Comparison of ENCODE assay signal across 8 cellular contexts in the genomic region with DNA sequence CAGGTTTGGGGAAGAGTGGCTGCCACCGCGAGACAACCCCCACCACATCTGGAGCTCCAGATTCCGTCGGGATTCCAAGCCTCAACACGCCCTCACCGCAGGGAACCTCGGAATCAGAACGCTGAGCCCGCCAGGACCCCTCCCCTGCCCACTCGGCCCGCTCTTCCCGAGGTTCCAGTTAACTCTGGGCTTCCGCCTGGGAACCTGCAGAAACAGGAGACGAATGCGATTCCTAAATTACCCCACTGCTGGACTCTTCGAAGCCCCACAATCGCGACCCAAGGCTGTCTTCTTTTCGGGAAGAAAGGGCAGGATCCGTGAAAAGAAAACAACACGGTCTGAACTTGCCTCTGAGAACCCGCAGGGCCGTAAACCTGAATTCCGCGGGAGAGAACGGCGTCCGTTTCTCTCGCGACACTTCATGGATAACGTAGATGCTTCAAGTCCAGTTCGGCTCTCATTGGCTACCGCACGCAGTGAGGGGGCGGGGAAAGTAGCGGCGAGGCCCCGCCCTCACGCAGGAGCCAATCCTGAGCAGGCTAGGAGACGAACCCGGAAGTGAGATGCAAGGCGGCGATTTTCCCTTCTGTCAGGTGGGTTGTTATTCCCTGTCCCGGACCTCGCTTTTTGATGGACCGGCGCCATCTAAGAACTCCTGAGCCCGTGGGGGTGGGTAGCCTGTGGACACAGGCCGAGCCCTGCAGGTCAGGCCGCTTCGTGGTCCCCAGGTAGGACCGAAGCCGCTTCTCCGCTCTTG. TPM values are rescaled to one million over a fixed set of nuclear protein-coding genes. Genes with fewer than 3 reads are reported as not detected.
DNase-seq lines count a peak whose midpoint lies in the region; ATAC-seq and TF ChIP-seq lines count a peak whose summit lies in the region.

A gene with protein sequence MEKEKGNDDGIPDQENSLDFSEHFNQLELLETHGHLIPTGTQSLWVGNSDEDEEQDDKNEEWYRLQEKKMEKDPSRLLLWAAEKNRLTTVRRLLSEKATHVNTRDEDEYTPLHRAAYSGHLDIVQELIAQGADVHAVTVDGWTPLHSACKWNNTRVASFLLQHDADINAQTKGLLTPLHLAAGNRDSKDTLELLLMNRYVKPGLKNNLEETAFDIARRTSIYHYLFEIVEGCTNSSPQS (plus strand): TSS at position 542 of the 757 bp plus-strand sequence. CDS start 2,710 bp downstream, outside the sequence.
Gene MRE11 (minus strand): TSS at position 402 of the 757 bp plus-strand sequence. CDS start 1,043 bp downstream, outside the sequence.

- H3K36me3 Mint-ChIP-seq in activated naive CD8-positive, alpha-beta T cell treated with anti-CD3 and anti-CD28 coated beads, Interleukin-2, amount 50 U/mL, for 24 hours (ENCODE audit: low read depth) = peaks cover 32% of the 10 kb centered on the region

- peak within 1 kb of the TSS; percentile 95 for H2AFZ ChIP-seq in parathyroid adenoma

- H3K79me2 ChIP-seq in parathyroid adenoma = no peaks in the 10 kb centered on the region

- H3K27me3 Mint-ChIP-seq in activated naive CD8-positive, alpha-beta T cell treated with anti-CD3 and anti-CD28 coated beads, Interleukin-2, amount 50 U/mL, for 24 hours = no peaks in the 10 kb centered on the region

- peak; percentile 99 for ATAC-seq in HG02763 (IDR thresholded peaks at IDR 0.05; ENCODE audit: unreplicated experiment)
- peak; percentile 99 for ATAC-seq in activated naive CD8-positive, alpha-beta T cell treated with anti-CD3 and anti-CD28 coated beads, Interleukin-2, amount 50 U/mL, for 24 hours

- H3K27me3 ChIP-seq in cardiac muscle cell = no peaks in the 10 kb centered on the region
- no peaks in the 10 kb centered on the region for H3K27me3 ChIP-seq in parathyroid adenoma (ENCODE audit: control insufficient read depth, insufficient read depth, low read length)
- H3K27me3 ChIP-seq in tibial nerve = no peaks in the 10 kb centered on the region

- H3K4me3 Mint-ChIP-seq in activated naive CD8-positive, alpha-beta T cell treated with anti-CD3 and anti-CD28 coated beads, Interleukin-2, amount 50 U/mL, for 24 hours = peak within 1 kb of the TSS; percentile 93

- no peak for TF ChIP-seq CTCF in GM12865 (IDR thresholded peaks at IDR 0.05; ENCODE audit: insufficient read depth, low read depth, low read length, missing control alignments)
- no peak for TF ChIP-seq CTCF in cardiac muscle cell (IDR thresholded peaks at IDR 0.05; ENCODE audit: low read depth, low read length)
- no peak for TF ChIP-seq CTCF in parathyroid adenoma (IDR thresholded peaks at IDR 0.05)
- TF ChIP-seq CTCF in tibial nerve (IDR thresholded peaks at IDR 0.05) = peak in 1 of 5 experiments; percentile 10

- peak; percentile 98 for DNase-seq in GM12865 (ENCODE audit: low read depth)
- peak; percentile 92 for DNase-seq in NCI-H1417 treated with DMSO at 0.1 percent for 48 hours (lab: John Stamatoyannopoulos, UW)
- DNase-seq in SW480 (ENCODE audit: low spot score) = peak; percentile 97
- DNase-seq in activated naive CD8-positive, alpha-beta T cell treated with anti-CD3 and anti-CD28 coated beads, Interleukin-2, amount 50 U/mL, for 24 hours = peak; percentile 91
- DNase-seq in cardiac muscle cell (ENCODE audit: low read depth in 1 of 2, low spot score in 1 of 2) = peak; percentile 98 to 99
- DNase-seq in tibial nerve (ENCODE audit: low spot score in 2 of 2) = peak; percentile 96 to 98

- H3K36me3 ChIP-seq in cardiac muscle cell (peaks cover 7% of the 10 kb centered on the region), parathyroid adenoma (ENCODE audit: control insufficient read depth, insufficient read depth, low read length) (no peaks in the 10 kb centered on the region), tibial nerve (peaks cover 0 to 40% (median 0%) of the 10 kb centered on the region in 3 donors)

- TF ChIP-seq POLR2A in tibial nerve (IDR thresholded peaks at IDR 0.05) = peak; percentile 32 to 45

- H3K9ac ChIP-seq in parathyroid adenoma = peak within 1 kb of the TSS; percentile 74

- 0 to 1% methylated on average over 35 to 49 of the region's 54 CpGs for WGBS in tibial nerve, 2 donors

- H3K27ac ChIP-seq in cardiac muscle cell (peak within 1 kb of the TSS; percentile 88), parathyroid adenoma (peak within 1 kb of the TSS; percentile 67), tibial nerve (peak within 1 kb of the TSS; percentile 37 to 92 (median 84))

- no peaks in the 10 kb centered on the region for H3K9me3 ChIP-seq in cardiac muscle cell (ENCODE audit: low read depth)
- H3K9me3 ChIP-seq in parathyroid adenoma (ENCODE audit: control insufficient read depth, low read length) = no peaks in the 10 kb centered on the region
- no peaks in the 10 kb centered on the region for H3K9me3 ChIP-seq in tibial nerve

- H3K27ac Mint-ChIP-seq in activated naive CD8-positive, alpha-beta T cell treated with anti-CD3 and anti-CD28 coated beads, Interleukin-2, amount 50 U/mL, for 24 hours = peak within 1 kb of the TSS; percentile 96

- H3K4me1 Mint-ChIP-seq in activated naive CD8-positive, alpha-beta T cell treated with anti-CD3 and anti-CD28 coated beads, Interleukin-2, amount 50 U/mL, for 24 hours = peaks cover 31% of the 10 kb centered on the region

- peak within 1 kb of the TSS; percentile 90 for H3K4me2 ChIP-seq in parathyroid adenoma (ENCODE audit: low read length)

- H3K4me1 ChIP-seq in cardiac muscle cell (ENCODE audit: low read depth) (peaks cover 3% of the 10 kb centered on the region), parathyroid adenoma (no peaks in the 10 kb centered on the region), tibial nerve (peaks cover 0 to 35% (median 9%) of the 10 kb centered on the region in 4 donors)

- peak within 1 kb of the TSS; percentile 82 for H3K4me3 ChIP-seq in GM12865 (ENCODE audit: low read depth, low read length)
- H3K4me3 ChIP-seq in cardiac muscle cell = peak within 1 kb of the TSS; percentile 54
- H3K4me3 ChIP-seq in parathyroid adenoma (ENCODE audit: low read depth, low read length) = peak within 1 kb of the TSS; percentile 83
- H3K4me3 ChIP-seq in tibial nerve = peak within 1 kb of the TSS; percentile 64 to 98 (median 78)

- TF ChIP-seq EP300 in tibial nerve (IDR thresholded peaks at IDR 0.05) = peak in 1 of 2 donors; percentile 80

- H3K9me3 Mint-ChIP-seq in activated naive CD8-positive, alpha-beta T cell treated with anti-CD3 and anti-CD28 coated beads, Interleukin-2, amount 50 U/mL, for 24 hours = no peaks in the 10 kb centered on the region

RNA-seq across cellular contexts. Expression of the first gene that starts in this region (rescaled TPM):
- total RNA-seq in cardiac muscle cell = 10.4 and 12.3 TPM in 2 replicates
- polyA plus RNA-seq in cardiac muscle cell = 12.3 and 17.2 TPM in 2 replicates
- 10 to 100 TPM in 3 of 4 donors, 1 to 10 TPM in 1; 9.2 to 44.9 (median 16.8) TPM for total RNA-seq in tibial nerve

RNA-seq across cellular contexts. Expression of gene MRE11, which starts in this region (rescaled TPM):
- total RNA-seq in cardiac muscle cell (11.4 and 15.1 TPM in 2 replicates), tibial nerve (10 to 100 TPM; 14.0 to 28.4 (median 17.4) TPM)
- polyA plus RNA-seq in cardiac muscle cell = 7.0 and 7.9 TPM in 2 replicates

Comparison
In these comparisons a context has a peak if more than half of its experiments do, and no peak if none do; other contexts are left out.
1. Peak in every context shown above with its lines: DNase-seq, ATAC-seq, H3K4me3 ChIP-seq and H3K27ac ChIP-seq.